In the genomic region with DNA sequence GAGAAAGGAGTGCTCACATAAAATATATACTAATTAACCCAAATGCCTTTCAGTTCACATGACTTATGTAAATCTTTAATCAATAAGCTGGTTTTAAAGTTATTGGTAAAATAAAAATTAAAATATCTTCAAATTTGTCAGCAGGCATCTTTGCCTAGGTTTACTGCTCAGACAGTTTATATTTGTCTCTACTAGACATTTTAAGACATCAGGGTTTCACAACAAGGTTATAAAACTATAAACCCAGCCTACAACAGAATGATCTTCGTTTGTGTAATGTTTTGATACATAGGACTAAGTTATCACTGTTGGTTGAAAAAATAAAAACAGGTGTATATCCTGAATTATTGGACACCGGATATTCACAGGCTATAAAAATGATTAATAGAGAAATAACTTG, we compare ENCODE assay signal across 6 cellular contexts.
"Had no signal": no experiment of that assay in that cellular context is flagged by ENCODE, and none has a peak within 500 bp of the region (broad histone marks: within the 10 kb centered on the region; RNA-seq: fewer than 3 reads in every experiment).

No MANE protein-coding gene starts in this region.

- DNase-seq: GDM1, GF-D8 had no signal

- FAIRE-seq: GM12891, GM12892, GM18507, GM19239 had no signal
